In the genomic region with DNA sequence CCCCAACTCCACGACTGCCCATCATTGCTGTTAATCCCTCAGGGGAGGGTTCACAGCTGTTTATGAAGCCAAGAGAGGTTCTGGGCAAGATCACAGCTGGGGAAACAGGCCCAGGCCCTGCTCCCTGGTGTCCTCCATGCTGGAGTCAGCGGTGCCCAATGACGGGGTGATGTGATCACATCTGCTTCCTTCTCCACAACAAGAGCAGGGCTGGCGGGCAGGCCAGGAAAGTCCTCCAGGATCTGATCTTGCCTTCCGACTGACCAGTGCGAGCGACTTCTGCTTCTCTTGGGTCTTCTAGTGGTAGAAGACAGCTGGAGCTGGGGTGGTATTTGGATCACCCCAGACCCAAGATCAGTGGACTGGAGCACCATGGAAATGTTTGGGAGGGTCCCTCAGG, we compare ENCODE assay signal across 24 cellular contexts. TPM values are rescaled to one million over a fixed set of nuclear protein-coding genes. Genes with fewer than 3 reads are reported as not detected.
"Had no signal": no experiment of that assay in that cellular context is flagged by ENCODE, and none has a peak within 500 bp of the region (broad histone marks: within the 10 kb centered on the region; RNA-seq: fewer than 3 reads in every experiment).

No MANE protein-coding gene starts in this region.

- H3K4me2 ChIP-seq: KMS-11 had no signal

- H3K36me3 Mint-ChIP-seq: activated naive CD8-positive, alpha-beta T cell treated with anti-CD3 and anti-CD28 coated beads, Interleukin-2, amount 10 ng/mL, durations not matched to agents 7 days and 5 days had no signal

- H3K4me1 ChIP-seq: adrenal gland had no signal

- H3K4me3 ChIP-seq: adrenal gland, SK-N-MC had no signal

- H3K4me3 Mint-ChIP-seq: activated CD8-positive, alpha-beta T cell treated with anti-CD3 and anti-CD28 coated beads for 36 hours; activated naive CD8-positive, alpha-beta T cell treated with anti-CD3 and anti-CD28 coated beads, Interleukin-2, amount 10 ng/mL, durations not matched to agents 7 days and 5 days had no signal

- DNase-seq: activated CD4-positive, alpha-beta T cell treated with anti-CD3 and anti-CD28 coated beads for 4 hours; activated CD8-positive, alpha-beta T cell treated with anti-CD3 and anti-CD28 coated beads for 36 hours; activated naive CD4-positive, alpha-beta T cell treated with anti-CD3 and anti-CD28 coated beads, Interleukin-2, amount 50 U/mL, for 16 hours; activated naive CD8-positive, alpha-beta T cell treated with anti-CD3 and anti-CD28 coated beads, Interleukin-2, amount 10 ng/mL, durations not matched to agents 7 days and 5 days; activated T-cell treated with anti-CD3 and anti-CD28 coated beads for 4 hours; adrenal gland; anterior cingulate cortex; NCI-H1092; NCI-H1417; NCI-H1930; NCI-H2171; NCI-H2227 treated with DMSO at 0.1 percent for 48 hours; NCI-H446 treated with DMSO at 0.1 percent for 48 hours; NCI-H524 treated with DMSO at 0.1 percent for 48 hours; NCI-H748 treated with DMSO at 0.1 percent for 48 hours; RPMI8226; SW 1271 had no signal

- H3K9me3 ChIP-seq: adrenal gland had no signal

- H3K9me3 Mint-ChIP-seq: activated CD8-positive, alpha-beta T cell treated with anti-CD3 and anti-CD28 coated beads for 36 hours; activated naive CD8-positive, alpha-beta T cell treated with anti-CD3 and anti-CD28 coated beads, Interleukin-2, amount 10 ng/mL, durations not matched to agents 7 days and 5 days had no signal

- H3K9ac ChIP-seq: KMS-11 had no signal

- H3K27ac Mint-ChIP-seq: activated CD8-positive, alpha-beta T cell treated with anti-CD3 and anti-CD28 coated beads for 36 hours; activated naive CD8-positive, alpha-beta T cell treated with anti-CD3 and anti-CD28 coated beads, Interleukin-2, amount 10 ng/mL, durations not matched to agents 7 days and 5 days had no signal

- ATAC-seq: activated CD4-positive, CD25-positive, alpha-beta regulatory T cell treated with anti-CD3 and anti-CD28 coated beads, Interleukin-2, amount 50 U/mL, for 24 hours; activated CD8-positive, alpha-beta T cell treated with anti-CD3 and anti-CD28 coated beads for 36 hours; Right ventricle myocardium inferior had no signal

- H3K27me3 ChIP-seq: adrenal gland had no signal

- H3K27me3 Mint-ChIP-seq: activated CD8-positive, alpha-beta T cell treated with anti-CD3 and anti-CD28 coated beads for 36 hours had no signal

- H3K36me3 ChIP-seq: adrenal gland had no signal

- H3K27ac ChIP-seq: adrenal gland, KMS-11, SK-N-MC had no signal

RNA-seq across cellular contexts. Expression of a gene that starts 1.0 kb away (rescaled TPM):
- total RNA-seq: activated CD8-positive, alpha-beta T cell treated with anti-CD3 and anti-CD28 coated beads for 36 hours; MCF 10A; OCI-LY7 had no signal

RNA-seq across cellular contexts. Expression of a gene that starts 25.4 kb away (rescaled TPM):
- total RNA-seq: OCI-LY7 had no signal

RNA-seq across cellular contexts. Expression of a gene that starts 33.5 kb away (rescaled TPM):
- total RNA-seq: cardiac septum, MCF 10A, OCI-LY7, Right ventricle myocardium inferior had no signal
